14 cellular contexts compared by ENCODE assay signal in the genomic region with DNA sequence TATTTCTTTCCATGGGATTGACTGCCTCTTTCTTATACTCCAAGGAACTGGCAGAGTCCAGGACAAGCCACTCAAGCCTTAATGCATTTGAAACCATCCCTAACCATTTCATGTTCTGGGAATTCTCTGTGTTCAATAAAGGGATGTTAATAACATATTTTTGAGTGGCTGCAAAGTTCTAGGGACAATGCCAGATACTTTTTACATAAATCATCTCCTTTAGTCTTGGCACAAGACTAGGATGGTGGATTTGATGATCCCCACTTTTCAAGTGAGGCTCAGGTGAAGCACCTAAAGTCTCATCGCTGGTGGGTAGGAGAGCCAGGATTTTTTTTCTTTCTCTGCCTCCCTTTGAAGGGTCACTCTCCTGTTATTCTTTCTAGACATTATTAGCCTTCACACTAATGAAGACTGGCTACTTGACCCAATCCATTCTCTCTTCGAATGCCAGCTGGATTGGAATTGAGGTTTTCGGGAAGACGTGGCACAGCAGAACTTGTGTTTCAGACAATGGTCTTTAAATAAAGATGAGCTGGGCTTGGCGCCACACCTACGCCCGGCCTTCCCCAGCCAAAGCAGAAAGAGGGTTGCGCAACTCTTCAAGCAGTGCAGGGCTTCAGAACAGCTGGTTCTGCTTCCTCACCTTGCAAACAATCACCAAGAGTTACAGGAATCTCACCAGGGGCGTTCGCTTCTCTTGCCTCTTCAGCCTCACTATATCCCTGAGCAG.
DNase-seq lines count a peak whose midpoint lies in the region; ATAC-seq and TF ChIP-seq lines count a peak whose summit lies in the region.
"Had no signal": no experiment of that assay in that cellular context is flagged by ENCODE, and none has a peak within 500 bp of the region (broad histone marks: within the 10 kb centered on the region; RNA-seq: fewer than 3 reads in every experiment).

No MANE protein-coding gene starts in this region.

- no peaks in the 10 kb centered on the region for H3K36me3 ChIP-seq in PC-3 (ENCODE audit: low read depth, low read length)
- no peaks in the 10 kb centered on the region for H3K36me3 ChIP-seq in gastrocnemius medialis
- H3K36me3 ChIP-seq in mucosa of descending colon (ENCODE audit: low read depth) = no peaks in the 10 kb centered on the region
- H3K36me3 ChIP-seq: SJCRH30 had no signal

- H3K27ac ChIP-seq in PC-3 (ENCODE audit: low read length) (no peak overlapping the region), gastrocnemius medialis (peak overlapping the region; percentile 15 to 76 (median 34))
- H3K27ac ChIP-seq: SJCRH30 had no signal

- H3K4me1 ChIP-seq in PC-3 (ENCODE audit: insufficient read depth, low read length) (no peaks in the 10 kb centered on the region; the same call in 1 of the 2 replicates), gastrocnemius medialis (peaks cover 21 to 22% of the 10 kb centered on the region in 2 donors), mucosa of descending colon (ENCODE audit: low read depth) (no peaks in the 10 kb centered on the region)

- no peaks in the 10 kb centered on the region for H3F3A ChIP-seq in PC-3 (ENCODE audit: low read length, unreplicated experiment)

- ATAC-seq in PC-3 = no peak
- ATAC-seq in gastrocnemius medialis = peak; percentile 89 to 95
- ATAC-seq in activated naive CD8-positive, alpha-beta T cell treated with anti-CD3 and anti-CD28 coated beads, Interleukin-2, amount 50 U/mL, for 24 hours = no peak
- no peak for ATAC-seq in mucosa of descending colon
- ATAC-seq: natural killer cell, WTC11 had no signal

- H3K9me2 ChIP-seq in PC-3 (replicated peaks; ENCODE audit: low read length) = no peaks in the 10 kb centered on the region

- no peaks in the 10 kb centered on the region for H3K79me2 ChIP-seq in PC-3 (ENCODE audit: low read length)

- CTCF ChIA-PET in PC-3 (lab: Charles Lee) = no interaction called here

- H3K4me1 Mint-ChIP-seq in activated naive CD8-positive, alpha-beta T cell treated with anti-CD3 and anti-CD28 coated beads, Interleukin-2, amount 50 U/mL, for 24 hours = no peaks in the 10 kb centered on the region
- H3K4me1 Mint-ChIP-seq: natural killer cell had no signal

- in situ Hi-C loops in gastrocnemius medialis (cut with MboI; ENCODE audit: low sequenced_read_pairs in 4 of 4) = no loop called here

- no peaks in the 10 kb centered on the region for H3K36me3 Mint-ChIP-seq in activated naive CD8-positive, alpha-beta T cell treated with anti-CD3 and anti-CD28 coated beads, Interleukin-2, amount 50 U/mL, for 24 hours (ENCODE audit: low read depth)
- H3K36me3 Mint-ChIP-seq: activated naive CD8-positive, alpha-beta T cell; natural killer cell had no signal

- DNase-seq in PC-3 = peak; percentile 32
- peak; percentile 66 for DNase-seq in fibroblast of the aortic adventitia (ENCODE audit: low read depth)
- peak; percentile 61 to 79 for DNase-seq in gastrocnemius medialis
- no peak for DNase-seq in activated naive CD8-positive, alpha-beta T cell treated with anti-CD3 and anti-CD28 coated beads, Interleukin-2, amount 50 U/mL, for 24 hours
- DNase-seq in mucosa of descending colon = no peak
- DNase-seq in NCI-H2171 (lab: John Stamatoyannopoulos, UW) = no peak
- DNase-seq: cortex of kidney, kidney, natural killer cell had no signal

- H3K9me3 Mint-ChIP-seq in activated naive CD8-positive, alpha-beta T cell treated with anti-CD3 and anti-CD28 coated beads, Interleukin-2, amount 50 U/mL, for 24 hours = peaks cover 5% of the 10 kb centered on the region

- H3K27ac Mint-ChIP-seq in activated naive CD8-positive, alpha-beta T cell treated with anti-CD3 and anti-CD28 coated beads, Interleukin-2, amount 50 U/mL, for 24 hours = no peak overlapping the region
- H3K27ac Mint-ChIP-seq: activated naive CD8-positive, alpha-beta T cell; natural killer cell; WTC11 had no signal

- POLR2A ChIA-PET in PC-3 (lab: Charles Lee; ENCODE audit: unreplicated experiment) = no interaction called here

- no peak for TF ChIP-seq POLR2A in gastrocnemius medialis (IDR thresholded peaks at IDR 0.05)

- H3K27me3 ChIP-seq in PC-3 (ENCODE audit: low read length) (no peaks in the 10 kb centered on the region), gastrocnemius medialis (no peaks in the 10 kb centered on the region)
- H3K27me3 ChIP-seq: SJCRH30 had no signal

- intact Hi-C loops in PC-3 (cut with micrococcal nuclease) = no loop called here
- intact Hi-C loops in gastrocnemius medialis (cut with DNase I; ENCODE audit: low total_unique reads) = no loop called here
- intact Hi-C loops in mucosa of descending colon (cut with DNase I, micrococcal nuclease) = no loop called here

- no peak overlapping the region for H3K4me2 ChIP-seq in PC-3 (ENCODE audit: low read length)

- BruUV-seq in PC-3 (replicated peaks; lab: Mats Ljungman, UMichigan) = no TSS peak

- no peaks in the 10 kb centered on the region for H3K27me3 Mint-ChIP-seq in activated naive CD8-positive, alpha-beta T cell treated with anti-CD3 and anti-CD28 coated beads, Interleukin-2, amount 50 U/mL, for 24 hours
- H3K27me3 Mint-ChIP-seq: activated naive CD8-positive, alpha-beta T cell had no signal

- H3K4me3 ChIP-seq in PC-3 (ENCODE audit: low read length) (no peak overlapping the region), fibroblast of the aortic adventitia (ENCODE audit: low read depth, low read length) (no peak overlapping the region), gastrocnemius medialis (peak overlapping the region in 1 of 4 donors; percentile 18), mucosa of descending colon (no peak overlapping the region)
- H3K4me3 ChIP-seq: SJCRH30, skin epidermis had no signal

- TF ChIP-seq RAD21 in Ishikawa (IDR thresholded peaks at IDR 0.05; ENCODE audit: low read depth) = no peak

- H4K20me1 ChIP-seq in PC-3 (ENCODE audit: low read length) = no peaks in the 10 kb centered on the region

- no peak overlapping the region for H3K4me3 Mint-ChIP-seq in activated naive CD8-positive, alpha-beta T cell treated with anti-CD3 and anti-CD28 coated beads, Interleukin-2, amount 50 U/mL, for 24 hours
- H3K4me3 Mint-ChIP-seq: activated naive CD8-positive, alpha-beta T cell; natural killer cell; WTC11 had no signal

- no peak for TF ChIP-seq CTCF in PC-3 (conservative IDR thresholded peaks at IDR 0.05; ENCODE audit: low read depth, low read length)
- TF ChIP-seq CTCF in fibroblast of the aortic adventitia (IDR thresholded peaks at IDR 0.05; ENCODE audit: insufficient read depth, low read length) = no peak
- TF ChIP-seq CTCF in gastrocnemius medialis (IDR thresholded peaks at IDR 0.05 in 4 of 5, conservative IDR thresholded peaks at IDR 0.05 in 1 of 5) = no peak
- no peak for TF ChIP-seq CTCF in mucosa of descending colon (IDR thresholded peaks at IDR 0.05)

- H3K9me3 ChIP-seq in PC-3 (ENCODE audit: low read length) (no peaks in the 10 kb centered on the region), gastrocnemius medialis (no peaks in the 10 kb centered on the region), mucosa of descending colon (no peaks in the 10 kb centered on the region)

- H2AFZ ChIP-seq in PC-3 (ENCODE audit: low read length) = no peak overlapping the region

- no peak for TF ChIP-seq EP300 in Ishikawa (IDR thresholded peaks at IDR 0.05; ENCODE audit: borderline replicate concordance)

- H3K9ac ChIP-seq in PC-3 (ENCODE audit: low read length) = no peak overlapping the region

TF ChIP-seq in Ishikawa, 13 proteins besides CTCF, POLR2A, EP300 and RAD21:
- peak; percentile 73 for TF ChIP-seq CEBPB (IDR thresholded peaks at IDR 0.05)
- TF ChIP-seq USF1 (IDR thresholded peaks at IDR 0.05) = no peak

Comparison
In these comparisons a context has a peak if more than half of its experiments do, and no peak if none do; other contexts are left out.
1. ATAC-seq: peak in gastrocnemius medialis (2 of 2); none in PC-3 (single experiment), activated naive CD8-positive, alpha-beta T cell treated with anti-CD3 and anti-CD28 coated beads, Interleukin-2, amount 50 U/mL, for 24 hours (single experiment) and mucosa of descending colon (single experiment).
2. DNase-seq: peak in PC-3 (single experiment), fibroblast of the aortic adventitia (single experiment) and gastrocnemius medialis (2 of 2); none in activated naive CD8-positive, alpha-beta T cell treated with anti-CD3 and anti-CD28 coated beads, Interleukin-2, amount 50 U/mL, for 24 hours (single experiment), mucosa of descending colon (0 of 3) and NCI-H2171 (single experiment).